In genomic region chr12:119667577-119668314, GRCh38 we compare ENCODE assay signal across 1 cellular context.
TF ChIP-seq lines count a peak whose summit lies in the region.

PRKAB1 (plus strand) TSS chr12:119668133; CDS start chr12:119668245, 112 bp downstream.

TF ChIP-seq in K562, 482 proteins besides CTCF, POLR2A, EP300 and RAD21 (continued from another document and continues in another):
- no peak for TF ChIP-seq ZNF407 (IDR thresholded peaks at IDR 0.05; ENCODE audit: low read depth)
- peak; percentile 92 for TF ChIP-seq AFF4 (CRISPR knock-in tag; IDR thresholded peaks at IDR 0.05)
- TF ChIP-seq ZNF277 (CRISPR knock-in tag; IDR thresholded peaks at IDR 0.05; ENCODE audit: borderline replicate concordance) = no peak
- TF ChIP-seq THRB (CRISPR knock-in tag; conservative IDR thresholded peaks at IDR 0.05) = no peak
- 0 out of 2 replicates have a peak, but pooled peaks have one; percentile 61 for TF ChIP-seq KDM2B (CRISPR knock-in tag; IDR thresholded peaks at IDR 0.05)
- no peak for TF ChIP-seq NCOA4 (IDR thresholded peaks at IDR 0.05; ENCODE audit: partially characterized antibody)
- no peak for TF ChIP-seq RBM34 (IDR thresholded peaks at IDR 0.05; ENCODE audit: borderline replicate concordance, insufficient read depth, low read length)
- TF ChIP-seq MCM2 (IDR thresholded peaks at IDR 0.05; ENCODE audit: low read depth) = no peak
- TF ChIP-seq USF1 (CRISPR knock-in tag; IDR thresholded peaks at IDR 0.05) = peak; percentile 38; the same call in 1 of the 2 replicates
- peak; percentile 89 to 98 (median 94) for TF ChIP-seq ZBTB11 (CRISPR knock-in tag; IDR thresholded peaks at IDR 0.05)
- no peak for TF ChIP-seq SAFB2 (IDR thresholded peaks at IDR 0.05; ENCODE audit: borderline replicate concordance, low read depth, low read length, severe bottlenecking)
- TF ChIP-seq REST (CRISPR knock-in tag; IDR thresholded peaks at IDR 0.05; ENCODE audit: low read depth) = no peak
- TF ChIP-seq PHF21A (IDR thresholded peaks at IDR 0.05; ENCODE audit: borderline replicate concordance, low read depth) = peak; percentile 9; the same call in 1 of the 2 replicates
- peak; percentile 81 to 85 for TF ChIP-seq E2F6 (IDR thresholded peaks at IDR 0.05; ENCODE audit: borderline replicate concordance in 1 of 2, extremely low read depth in 1 of 2, insufficient read depth in 1 of 2, insufficient read length in 1 of 2, low read depth in 1 of 2, low read length in 1 of 2, poor library complexity in 1 of 2, severe bottlenecking in 1 of 2)
- TF ChIP-seq ETS2 (tag; IDR thresholded peaks at IDR 0.05; ENCODE audit: borderline replicate concordance, poor library complexity, severe bottlenecking) = no peak
- no peak for TF ChIP-seq USF2 (CRISPR knock-in tag; IDR thresholded peaks at IDR 0.05)
- TF ChIP-seq ZNF507 (tag; conservative IDR thresholded peaks at IDR 0.05) = no peak
- TF ChIP-seq SIX5 (IDR thresholded peaks at IDR 0.05; ENCODE audit: borderline replicate concordance in 1 of 2, insufficient read depth in 1 of 2, low read depth in 1 of 2, low read length in 2 of 2) = peak in 1 of 2 experiments; percentile 16; a peak in 1 of 4 replicates
- no peak for TF ChIP-seq BRF2 (IDR thresholded peaks at IDR 0.05; ENCODE audit: borderline replicate concordance, insufficient read depth, insufficient read length)
- TF ChIP-seq SIN3B (IDR thresholded peaks at IDR 0.05; ENCODE audit: low read depth) = peak; percentile 47; the same call in 1 of the 2 replicates
- 0 out of 2 replicates have a peak, but pooled peaks have one; percentile 23 for TF ChIP-seq MTA1 (IDR thresholded peaks at IDR 0.05; ENCODE audit: borderline replicate concordance)
- TF ChIP-seq KAT8 (IDR thresholded peaks at IDR 0.05; ENCODE audit: low read depth) = no peak
